8 cellular contexts compared by ENCODE assay signal in genomic region chr20:24773751-24774201, GRCh38.
DNase-seq lines count a peak whose midpoint lies in the region; ATAC-seq and TF ChIP-seq lines count a peak whose summit lies in the region.

No MANE protein-coding gene starts in this region.

- no peak overlapping the region for H3K27ac ChIP-seq in substantia nigra (ENCODE audit: low read depth, low read length, poor library complexity, severe bottlenecking)

- H3K36me3 Mint-ChIP-seq in chondrocyte (ENCODE audit: low read depth), result peaks cover 3% of the 10 kb centered on the region

- peaks cover 49% of the 10 kb centered on the region for H3K4me1 Mint-ChIP-seq in chondrocyte (ENCODE audit: low read depth)

- no peak overlapping the region for H3K4me3 Mint-ChIP-seq in chondrocyte (ENCODE audit: unreplicated experiment)

- DNase-seq in A172 (ENCODE audit: low spot score), result peak; percentile 96
- no peak for DNase-seq in chondrocyte (ENCODE audit: low spot score)
- DNase-seq in iPS-NIHi11 (ENCODE audit: low spot score), result no peak
- DNase-seq in left colon, result no peak
- no peak for DNase-seq in NCI-H2029 treated with DMSO at 0.1 percent for 48 hours (lab: John Stamatoyannopoulos, UW)
- DNase-seq in substantia nigra (lab: John Stamatoyannopoulos, UW), result no peak

- peaks cover 9% of the 10 kb centered on the region for H3K9me3 Mint-ChIP-seq in chondrocyte (ENCODE audit: low read depth)

- H3K27ac Mint-ChIP-seq in chondrocyte (ENCODE audit: unreplicated experiment), result peak overlapping the region; percentile 87

- ATAC-seq in GM18870 (IDR thresholded peaks at IDR 0.05; ENCODE audit: unreplicated experiment) (peak; percentile 79), HG03460 (IDR thresholded peaks at IDR 0.05; ENCODE audit: unreplicated experiment) (peak; percentile 85), left colon (no peak)

- no peak for TF ChIP-seq CTCF in chondrocyte (IDR thresholded peaks at IDR 0.05)

- no peaks in the 10 kb centered on the region for H3K27me3 Mint-ChIP-seq in chondrocyte (ENCODE audit: low read depth)

- intact Hi-C loops in left colon (cut with DNase I, micrococcal nuclease), result no loop called here
